In genomic region chr11:106087815-106088435, GRCh38 we compare ENCODE assay signal across 1 cellular context.
TF ChIP-seq lines count a peak whose summit lies in the region.

No MANE protein-coding gene starts in this region.

TF ChIP-seq in GM23338, 12 proteins besides CTCF, POLR2A, EP300 and RAD21 (continued from another document):
- TF ChIP-seq ZNF462 (CRISPR knock-in tag; IDR thresholded peaks at IDR 0.05), result no peak
- TF ChIP-seq POLR2AphosphoS5 (IDR thresholded peaks at IDR 0.05; ENCODE audit: low read depth), result no peak
- no peak for TF ChIP-seq EZH2phosphoT487 (IDR thresholded peaks at IDR 0.05; ENCODE audit: unreplicated experiment)
- TF ChIP-seq ETS1 (IDR thresholded peaks at IDR 0.05), result no peak
- TF ChIP-seq JUNB (IDR thresholded peaks at IDR 0.05; ENCODE audit: unreplicated experiment), result no peak
- no peak for TF ChIP-seq ZNF331 (CRISPR knock-in tag; IDR thresholded peaks at IDR 0.05; ENCODE audit: low read depth)
- TF ChIP-seq EZH2 (IDR thresholded peaks at IDR 0.05; ENCODE audit: low read depth, unreplicated experiment), result no peak
- no peak for TF ChIP-seq NANOG (IDR thresholded peaks at IDR 0.05; ENCODE audit: borderline replicate concordance)
